Comparison of ENCODE assay signal across 8 cellular contexts in the genomic region with DNA sequence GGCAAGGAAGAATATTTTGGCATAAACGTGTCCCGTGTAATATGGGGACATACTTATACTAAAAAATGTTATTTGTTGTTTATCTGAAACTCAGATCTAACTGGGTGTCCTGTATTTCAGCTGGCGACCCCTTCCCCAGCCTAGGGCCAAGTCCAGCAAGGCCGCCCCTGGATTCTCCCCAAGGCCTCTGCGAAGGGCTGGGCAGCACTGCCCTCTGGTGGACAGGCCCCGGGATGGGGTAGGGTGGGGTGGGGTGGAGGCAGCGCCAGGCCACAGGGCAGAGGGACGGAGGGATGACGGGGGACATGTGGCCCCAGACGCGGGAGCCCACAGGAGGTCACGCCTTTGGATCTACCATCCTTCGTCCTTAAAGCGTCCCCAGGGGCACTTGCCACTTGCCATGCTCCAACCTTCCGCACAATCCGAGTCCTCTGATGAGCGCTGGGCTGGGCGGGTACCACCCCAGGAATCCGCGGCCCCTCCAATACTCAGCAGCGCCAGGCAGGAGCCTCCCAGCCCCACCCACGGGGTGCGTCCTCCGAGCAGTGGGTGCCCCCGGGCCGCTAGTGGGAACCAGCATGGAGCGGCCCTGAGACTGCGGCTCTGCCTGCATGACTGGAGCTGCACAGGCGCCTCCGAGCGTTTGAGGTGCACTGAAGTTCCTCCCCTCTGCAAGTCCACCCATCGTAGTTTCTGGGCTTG.
DNase-seq lines count a peak whose midpoint lies in the region; ATAC-seq lines count a peak whose summit lies in the region.

No MANE protein-coding gene starts in this region.

- H3K4me3 Mint-ChIP-seq in stimulated activated naive CD8-positive, alpha-beta T cell treated with anti-CD3 and anti-CD28 coated beads, Interleukin-15, amount 100 ng/mL, for 72 hours = no peak overlapping the region

- no peaks in the 10 kb centered on the region for H3K9me3 Mint-ChIP-seq in stimulated activated naive CD8-positive, alpha-beta T cell treated with anti-CD3 and anti-CD28 coated beads, Interleukin-15, amount 100 ng/mL, for 72 hours

- peak; percentile 12 for DNase-seq in NK-92 treated with Interleukin-12 subunit alpha and Interleukin-12 subunit beta, amount 100 ng/mL, for 24 hours (lab: John Stamatoyannopoulos, UW)
- DNase-seq in NK-92 (lab: John Stamatoyannopoulos, UW; ENCODE audit: unreplicated experiment) (no peak), MV-4-11 (lab: John Stamatoyannopoulos, UW) (peak; percentile 13), amniotic epithelial cell (ENCODE audit: low read depth) (peak; percentile 18), iPS-NIHi7 (ENCODE audit: extremely low spot score) (peak; percentile 95), GM19238 (ENCODE audit: insufficient read length, low spot score) (no peak)
- DNase-seq in stimulated activated naive CD8-positive, alpha-beta T cell treated with anti-CD3 and anti-CD28 coated beads, Interleukin-15, amount 100 ng/mL, for 72 hours = no peak

- H3K4me1 Mint-ChIP-seq in stimulated activated naive CD8-positive, alpha-beta T cell treated with anti-CD3 and anti-CD28 coated beads, Interleukin-15, amount 100 ng/mL, for 72 hours = peaks cover 46% of the 10 kb centered on the region

- H3K27ac Mint-ChIP-seq in stimulated activated naive CD8-positive, alpha-beta T cell treated with anti-CD3 and anti-CD28 coated beads, Interleukin-15, amount 100 ng/mL, for 72 hours = no peak overlapping the region

- peaks cover 18% of the 10 kb centered on the region for H3K27me3 Mint-ChIP-seq in stimulated activated naive CD8-positive, alpha-beta T cell treated with anti-CD3 and anti-CD28 coated beads, Interleukin-15, amount 100 ng/mL, for 72 hours

- peak; percentile 64 for ATAC-seq in stimulated activated naive CD8-positive, alpha-beta T cell treated with anti-CD3 and anti-CD28 coated beads, Interleukin-15, amount 100 ng/mL, for 72 hours
- no peak for ATAC-seq in GM21447 (IDR thresholded peaks at IDR 0.05; ENCODE audit: unreplicated experiment)

Comparison
In these comparisons a context has a peak if more than half of its experiments do, and no peak if none do; other contexts are left out.
1. DNase-seq: peak in NK-92 treated with Interleukin-12 subunit alpha and Interleukin-12 subunit beta, amount 100 ng/mL, for 24 hours (single experiment), MV-4-11 (single experiment), amniotic epithelial cell (single experiment) and iPS-NIHi7 (single experiment); none in NK-92 (single experiment), stimulated activated naive CD8-positive, alpha-beta T cell treated with anti-CD3 and anti-CD28 coated beads, Interleukin-15, amount 100 ng/mL, for 72 hours (0 of 2) and GM19238 (single experiment).